In the genomic region with DNA sequence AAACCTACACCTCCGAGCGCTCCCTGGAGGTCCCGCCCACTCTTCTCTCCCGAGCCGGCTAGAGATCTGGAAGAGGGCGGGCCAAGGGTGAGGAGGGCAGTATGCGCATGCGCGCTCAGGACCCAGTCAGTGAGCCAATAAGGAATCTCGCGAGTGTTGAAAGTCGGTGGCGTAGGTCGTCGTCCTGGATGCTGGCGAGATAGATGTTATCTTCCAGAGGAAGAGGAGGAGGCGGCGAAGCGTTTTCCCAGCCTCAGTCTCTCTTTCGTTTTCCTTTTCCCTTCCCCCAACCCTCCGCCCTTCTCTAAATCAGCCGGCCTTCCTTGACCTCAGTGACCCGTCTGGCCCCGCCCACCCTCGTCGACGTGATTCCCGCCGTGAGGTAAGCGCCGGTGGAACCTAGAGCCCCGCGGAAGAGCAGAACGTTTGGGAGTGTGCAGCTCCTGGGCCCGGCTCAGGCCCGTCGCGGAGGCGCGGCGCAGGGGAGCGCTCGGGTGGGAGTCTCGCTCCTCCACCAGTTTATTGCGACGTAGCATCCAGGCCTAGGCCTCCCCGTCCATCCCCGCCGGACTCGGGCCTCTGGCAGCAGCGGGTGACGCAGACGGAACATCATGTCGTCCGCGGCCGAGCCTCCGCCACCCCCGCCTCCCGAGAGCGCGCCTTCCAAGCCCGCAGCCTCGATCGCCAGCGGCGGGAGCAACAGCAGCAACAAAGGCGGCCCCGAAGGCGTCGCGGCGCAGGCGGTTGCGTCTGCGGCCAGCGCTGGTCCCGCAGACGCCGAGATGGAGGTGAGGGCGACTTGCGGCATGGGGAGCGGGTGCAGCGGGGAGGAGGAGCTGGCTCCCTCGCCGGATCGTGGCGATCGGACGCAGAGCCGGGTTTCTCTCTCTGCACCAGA, we compare ENCODE assay signal across 1 cellular context.
TF ChIP-seq lines count a peak whose summit lies in the region.

A gene with protein sequence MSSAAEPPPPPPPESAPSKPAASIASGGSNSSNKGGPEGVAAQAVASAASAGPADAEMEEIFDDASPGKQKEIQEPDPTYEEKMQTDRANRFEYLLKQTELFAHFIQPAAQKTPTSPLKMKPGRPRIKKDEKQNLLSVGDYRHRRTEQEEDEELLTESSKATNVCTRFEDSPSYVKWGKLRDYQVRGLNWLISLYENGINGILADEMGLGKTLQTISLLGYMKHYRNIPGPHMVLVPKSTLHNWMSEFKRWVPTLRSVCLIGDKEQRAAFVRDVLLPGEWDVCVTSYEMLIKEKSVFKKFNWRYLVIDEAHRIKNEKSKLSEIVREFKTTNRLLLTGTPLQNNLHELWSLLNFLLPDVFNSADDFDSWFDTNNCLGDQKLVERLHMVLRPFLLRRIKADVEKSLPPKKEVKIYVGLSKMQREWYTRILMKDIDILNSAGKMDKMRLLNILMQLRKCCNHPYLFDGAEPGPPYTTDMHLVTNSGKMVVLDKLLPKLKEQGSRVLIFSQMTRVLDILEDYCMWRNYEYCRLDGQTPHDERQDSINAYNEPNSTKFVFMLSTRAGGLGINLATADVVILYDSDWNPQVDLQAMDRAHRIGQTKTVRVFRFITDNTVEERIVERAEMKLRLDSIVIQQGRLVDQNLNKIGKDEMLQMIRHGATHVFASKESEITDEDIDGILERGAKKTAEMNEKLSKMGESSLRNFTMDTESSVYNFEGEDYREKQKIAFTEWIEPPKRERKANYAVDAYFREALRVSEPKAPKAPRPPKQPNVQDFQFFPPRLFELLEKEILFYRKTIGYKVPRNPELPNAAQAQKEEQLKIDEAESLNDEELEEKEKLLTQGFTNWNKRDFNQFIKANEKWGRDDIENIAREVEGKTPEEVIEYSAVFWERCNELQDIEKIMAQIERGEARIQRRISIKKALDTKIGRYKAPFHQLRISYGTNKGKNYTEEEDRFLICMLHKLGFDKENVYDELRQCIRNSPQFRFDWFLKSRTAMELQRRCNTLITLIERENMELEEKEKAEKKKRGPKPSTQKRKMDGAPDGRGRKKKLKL (plus strand): TSS at position 389 of the 898 bp plus-strand sequence. CDS start 223 bp downstream, at position 612.

TF ChIP-seq in SK-N-SH, 30 proteins besides CTCF, POLR2A, EP300 and RAD21 (continued from another document):
- TF ChIP-seq, protein P1, sequence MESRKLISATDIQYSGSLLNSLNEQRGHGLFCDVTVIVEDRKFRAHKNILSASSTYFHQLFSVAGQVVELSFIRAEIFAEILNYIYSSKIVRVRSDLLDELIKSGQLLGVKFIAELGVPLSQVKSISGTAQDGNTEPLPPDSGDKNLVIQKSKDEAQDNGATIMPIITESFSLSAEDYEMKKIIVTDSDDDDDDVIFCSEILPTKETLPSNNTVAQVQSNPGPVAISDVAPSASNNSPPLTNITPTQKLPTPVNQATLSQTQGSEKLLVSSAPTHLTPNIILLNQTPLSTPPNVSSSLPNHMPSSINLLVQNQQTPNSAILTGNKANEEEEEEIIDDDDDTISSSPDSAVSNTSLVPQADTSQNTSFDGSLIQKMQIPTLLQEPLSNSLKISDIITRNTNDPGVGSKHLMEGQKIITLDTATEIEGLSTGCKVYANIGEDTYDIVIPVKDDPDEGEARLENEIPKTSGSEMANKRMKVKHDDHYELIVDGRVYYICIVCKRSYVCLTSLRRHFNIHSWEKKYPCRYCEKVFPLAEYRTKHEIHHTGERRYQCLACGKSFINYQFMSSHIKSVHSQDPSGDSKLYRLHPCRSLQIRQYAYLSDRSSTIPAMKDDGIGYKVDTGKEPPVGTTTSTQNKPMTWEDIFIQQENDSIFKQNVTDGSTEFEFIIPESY (IDR thresholded peaks at IDR 0.05; ENCODE audit: borderline replicate concordance, low read depth) = peak; percentile 96
- TF ChIP-seq, protein P2, sequence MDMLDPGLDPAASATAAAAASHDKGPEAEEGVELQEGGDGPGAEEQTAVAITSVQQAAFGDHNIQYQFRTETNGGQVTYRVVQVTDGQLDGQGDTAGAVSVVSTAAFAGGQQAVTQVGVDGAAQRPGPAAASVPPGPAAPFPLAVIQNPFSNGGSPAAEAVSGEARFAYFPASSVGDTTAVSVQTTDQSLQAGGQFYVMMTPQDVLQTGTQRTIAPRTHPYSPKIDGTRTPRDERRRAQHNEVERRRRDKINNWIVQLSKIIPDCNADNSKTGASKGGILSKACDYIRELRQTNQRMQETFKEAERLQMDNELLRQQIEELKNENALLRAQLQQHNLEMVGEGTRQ (IDR thresholded peaks at IDR 0.05; ENCODE audit: borderline replicate concordance, low read depth, low read length) = no peak
- TF ChIP-seq YY1 (IDR thresholded peaks at IDR 0.05; ENCODE audit: low read depth) (peak; percentile 75; the same call in 1 of the 2 replicates), RFX5 (IDR thresholded peaks at IDR 0.05; ENCODE audit: low read length) (no peak), SIN3A (IDR thresholded peaks at IDR 0.05; ENCODE audit: borderline replicate concordance, low read depth, low read length) (no peak), NRF1 (IDR thresholded peaks at IDR 0.05; ENCODE audit: low read depth, low read length) (peak; percentile 51; the same call in 1 of the 2 replicates), FOXJ3 (CRISPR knock-in tag; IDR thresholded peaks at IDR 0.05) (no peak), MXI1 (IDR thresholded peaks at IDR 0.05; ENCODE audit: low read depth, low read length) (peak; percentile 71), EZH2phosphoT487 (IDR thresholded peaks at IDR 0.05; ENCODE audit: borderline replicate concordance, low read depth) (no peak), FOSL2 (IDR thresholded peaks at IDR 0.05; ENCODE audit: borderline replicate concordance, low read depth) (no peak), SMC3 (IDR thresholded peaks at IDR 0.05; ENCODE audit: low read depth, low read length) (no peak), JUND (IDR thresholded peaks at IDR 0.05) (no peak), RCOR1 (IDR thresholded peaks at IDR 0.05; ENCODE audit: low read length) (no peak), CHD2 (IDR thresholded peaks at IDR 0.05; ENCODE audit: low read length, partially characterized antibody) (peak; percentile 99)
- TF ChIP-seq, protein P3, sequence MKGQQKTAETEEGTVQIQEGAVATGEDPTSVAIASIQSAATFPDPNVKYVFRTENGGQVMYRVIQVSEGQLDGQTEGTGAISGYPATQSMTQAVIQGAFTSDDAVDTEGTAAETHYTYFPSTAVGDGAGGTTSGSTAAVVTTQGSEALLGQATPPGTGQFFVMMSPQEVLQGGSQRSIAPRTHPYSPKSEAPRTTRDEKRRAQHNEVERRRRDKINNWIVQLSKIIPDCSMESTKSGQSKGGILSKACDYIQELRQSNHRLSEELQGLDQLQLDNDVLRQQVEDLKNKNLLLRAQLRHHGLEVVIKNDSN (IDR thresholded peaks at IDR 0.05; ENCODE audit: borderline replicate concordance, low read depth) = no peak
- TF ChIP-seq, protein P4, sequence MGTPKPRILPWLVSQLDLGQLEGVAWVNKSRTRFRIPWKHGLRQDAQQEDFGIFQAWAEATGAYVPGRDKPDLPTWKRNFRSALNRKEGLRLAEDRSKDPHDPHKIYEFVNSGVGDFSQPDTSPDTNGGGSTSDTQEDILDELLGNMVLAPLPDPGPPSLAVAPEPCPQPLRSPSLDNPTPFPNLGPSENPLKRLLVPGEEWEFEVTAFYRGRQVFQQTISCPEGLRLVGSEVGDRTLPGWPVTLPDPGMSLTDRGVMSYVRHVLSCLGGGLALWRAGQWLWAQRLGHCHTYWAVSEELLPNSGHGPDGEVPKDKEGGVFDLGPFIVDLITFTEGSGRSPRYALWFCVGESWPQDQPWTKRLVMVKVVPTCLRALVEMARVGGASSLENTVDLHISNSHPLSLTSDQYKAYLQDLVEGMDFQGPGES (IDR thresholded peaks at IDR 0.05; ENCODE audit: low read depth, low read length) = no peak
- TF ChIP-seq, protein P5, sequence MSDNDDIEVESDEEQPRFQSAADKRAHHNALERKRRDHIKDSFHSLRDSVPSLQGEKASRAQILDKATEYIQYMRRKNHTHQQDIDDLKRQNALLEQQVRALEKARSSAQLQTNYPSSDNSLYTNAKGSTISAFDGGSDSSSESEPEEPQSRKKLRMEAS (IDR thresholded peaks at IDR 0.05; ENCODE audit: low read depth) = peak; percentile 11
